1 cellular context compared by ENCODE assay signal in the genomic region with DNA sequence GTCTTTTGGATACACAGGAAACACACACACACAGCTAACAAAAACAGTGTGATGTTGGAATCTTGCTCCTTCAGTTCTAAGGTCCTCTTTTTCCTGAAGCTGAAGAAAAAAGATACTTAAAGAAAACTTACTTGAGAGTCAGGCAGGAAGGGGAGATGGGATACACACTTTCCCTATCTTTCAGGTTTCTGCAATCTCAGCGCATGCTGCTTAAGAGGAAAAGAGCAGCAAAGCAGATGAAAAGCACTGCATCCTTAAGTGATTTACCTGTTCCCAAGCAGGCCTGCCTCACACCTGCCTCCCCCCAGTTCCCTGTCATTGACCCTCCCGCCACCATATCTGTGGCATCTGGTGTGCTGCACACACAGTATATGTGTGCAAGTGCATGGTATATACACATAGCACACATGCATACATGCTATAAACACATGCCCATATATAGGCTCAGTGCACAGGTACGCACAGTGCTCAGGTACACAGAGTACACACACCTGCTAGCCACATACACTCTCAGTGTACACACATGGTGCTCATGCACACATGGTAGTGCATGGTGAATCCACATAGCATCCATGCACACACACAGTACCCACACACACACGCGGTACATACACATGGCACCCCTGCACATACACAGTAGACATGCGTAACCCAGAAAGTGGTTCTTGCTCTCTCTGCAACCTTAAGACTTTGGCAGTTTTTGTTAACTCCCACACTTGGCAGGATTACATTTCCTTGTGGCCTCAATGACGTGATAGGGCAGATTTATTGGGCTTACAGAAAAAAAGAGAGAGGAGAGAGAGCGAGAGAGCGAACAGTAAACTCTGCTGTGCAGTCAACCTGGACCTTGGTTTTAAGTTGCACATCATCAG.
TF ChIP-seq lines count a peak whose summit lies in the region.

No MANE protein-coding gene starts in this region.

TF ChIP-seq in liver, 16 proteins besides CTCF, POLR2A, EP300 and RAD21 (continued from another document):
- TF ChIP-seq, protein P1, sequence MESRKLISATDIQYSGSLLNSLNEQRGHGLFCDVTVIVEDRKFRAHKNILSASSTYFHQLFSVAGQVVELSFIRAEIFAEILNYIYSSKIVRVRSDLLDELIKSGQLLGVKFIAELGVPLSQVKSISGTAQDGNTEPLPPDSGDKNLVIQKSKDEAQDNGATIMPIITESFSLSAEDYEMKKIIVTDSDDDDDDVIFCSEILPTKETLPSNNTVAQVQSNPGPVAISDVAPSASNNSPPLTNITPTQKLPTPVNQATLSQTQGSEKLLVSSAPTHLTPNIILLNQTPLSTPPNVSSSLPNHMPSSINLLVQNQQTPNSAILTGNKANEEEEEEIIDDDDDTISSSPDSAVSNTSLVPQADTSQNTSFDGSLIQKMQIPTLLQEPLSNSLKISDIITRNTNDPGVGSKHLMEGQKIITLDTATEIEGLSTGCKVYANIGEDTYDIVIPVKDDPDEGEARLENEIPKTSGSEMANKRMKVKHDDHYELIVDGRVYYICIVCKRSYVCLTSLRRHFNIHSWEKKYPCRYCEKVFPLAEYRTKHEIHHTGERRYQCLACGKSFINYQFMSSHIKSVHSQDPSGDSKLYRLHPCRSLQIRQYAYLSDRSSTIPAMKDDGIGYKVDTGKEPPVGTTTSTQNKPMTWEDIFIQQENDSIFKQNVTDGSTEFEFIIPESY (IDR thresholded peaks at IDR 0.05): peak; percentile 8
- TF ChIP-seq NR2F2 (IDR thresholded peaks at IDR 0.05) (peak; percentile 56), FOXA2 (IDR thresholded peaks at IDR 0.05) (peak; percentile 38), GABPA (IDR thresholded peaks at IDR 0.05 in 1 of 2, conservative IDR thresholded peaks at IDR 0.05 in 1 of 2) (no peak), HNF4G (IDR thresholded peaks at IDR 0.05) (peak; percentile 59), RXRA (IDR thresholded peaks at IDR 0.05) (peak; percentile 81 to 87), SP1 (IDR thresholded peaks at IDR 0.05) (peak; percentile 85)
- TF ChIP-seq, protein P2, sequence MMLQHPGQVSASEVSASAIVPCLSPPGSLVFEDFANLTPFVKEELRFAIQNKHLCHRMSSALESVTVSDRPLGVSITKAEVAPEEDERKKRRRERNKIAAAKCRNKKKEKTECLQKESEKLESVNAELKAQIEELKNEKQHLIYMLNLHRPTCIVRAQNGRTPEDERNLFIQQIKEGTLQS (IDR thresholded peaks at IDR 0.05): peak; percentile 15
